Comparison of ENCODE assay signal across 20 cellular contexts in the genomic region with DNA sequence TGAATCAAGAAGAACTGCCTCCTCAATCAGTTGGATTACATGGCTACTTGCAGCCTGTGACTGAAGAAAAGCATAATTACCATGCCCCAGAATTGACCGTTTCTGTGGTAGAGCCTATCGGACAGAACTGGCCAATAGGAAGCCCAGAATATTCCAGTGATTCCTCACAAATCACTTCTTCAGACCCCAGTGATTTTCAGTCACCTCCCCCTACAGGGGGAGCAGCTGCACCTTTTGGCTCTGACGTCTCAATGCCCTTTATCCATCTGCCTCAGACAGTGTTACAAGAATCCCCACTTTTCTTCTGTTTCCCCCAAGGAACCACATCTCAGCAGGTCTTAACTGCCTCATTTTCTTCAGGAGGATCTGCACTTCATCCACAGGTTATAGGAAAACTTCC.
A peak's percentile ranks its signal among the peaks of the same experiment; 100 is the strongest.
DNase-seq lines count a peak whose midpoint lies in the region; ATAC-seq, FAIRE-seq and TF ChIP-seq lines count a peak whose summit lies in the region.
"Had no signal": no experiment of that assay in that cellular context is flagged by ENCODE, and none has a peak within 500 bp of the region (broad histone marks: within the 10 kb centered on the region; RNA-seq: fewer than 3 reads in every experiment).

No MANE protein-coding gene starts in this region.

- peaks cover 9 to 55% of the 10 kb centered on the region in 2 experiments for H3K36me3 ChIP-seq in HepG2 (replicated peaks in 1 of 2; ENCODE audit: control insufficient read depth in 1 of 2, insufficient read depth in 2 of 2, low read length in 2 of 2)
- H3K36me3 ChIP-seq in right lobe of liver = peaks cover 0 to 62% (median 13%) of the 10 kb centered on the region in 4 donors
- H3K36me3 ChIP-seq in Panc1 (ENCODE audit: control insufficient read depth, insufficient read depth, low read length) = peaks cover 37% of the 10 kb centered on the region
- H3K36me3 ChIP-seq: breast epithelium, prostate gland had no signal

- in situ Hi-C loops in HepG2 (cut with HindIII; ENCODE audit: extremely low pct_ligation_motif_present, low pct_unique_long_range_greater_than_20kb) (no loop called here), Panc1 (cut with HindIII; ENCODE audit: low pct_unique_long_range_greater_than_20kb, low sequenced_read_pairs) (no loop called here)

- H4K20me1 ChIP-seq in HepG2 (ENCODE audit: insufficient read depth, low read length) = no peaks in the 10 kb centered on the region

- ATAC-seq in HepG2 = peak; percentile 51
- no peak for ATAC-seq in right lobe of liver
- no peak for ATAC-seq in Panc1
- ATAC-seq: stimulated activated naive CD8-positive, alpha-beta T cell treated with anti-CD3 and anti-CD28 coated beads, Interleukin-15, amount 100 ng/mL, for 72 hours had no signal

- no peak overlapping the region for H2AFZ ChIP-seq in HepG2 (ENCODE audit: low read length)

- TF ChIP-seq RAD21 in HepG2 (CRISPR knock-in tag; IDR thresholded peaks at IDR 0.05) = no peak

- H3K9me3 ChIP-seq in HepG2 (ENCODE audit: low read length) (no peaks in the 10 kb centered on the region), right lobe of liver (no peaks in the 10 kb centered on the region), Panc1 (ENCODE audit: control insufficient read depth, insufficient read depth, low read depth, low read length) (no peaks in the 10 kb centered on the region)
- H3K9me3 ChIP-seq: breast epithelium, prostate gland had no signal

- H3K27me3 ChIP-seq in HepG2 (ENCODE audit: control insufficient read depth in 1 of 2, insufficient read depth in 2 of 2, low read length in 2 of 2) = no peaks in the 10 kb centered on the region
- H3K27me3 ChIP-seq in right lobe of liver = no peaks in the 10 kb centered on the region
- H3K27me3 ChIP-seq in Panc1 (ENCODE audit: control insufficient read depth, insufficient read depth, low read length) = no peaks in the 10 kb centered on the region
- H3K27me3 ChIP-seq: breast epithelium had no signal

- TF ChIP-seq EP300 in HepG2 (IDR thresholded peaks at IDR 0.05; ENCODE audit: low read depth in 2 of 2, low read length in 2 of 2) (no peak), HepG2 (CRISPR knock-in tag; IDR thresholded peaks at IDR 0.05; ENCODE audit: borderline replicate concordance) (no peak)

- H3K27ac ChIP-seq in HepG2 (ENCODE audit: extremely low read length, insufficient read depth, low read length) = no peak overlapping the region
- no peak overlapping the region for H3K27ac ChIP-seq in right lobe of liver
- H3K27ac ChIP-seq in Panc1 (ENCODE audit: low read length) = no peak overlapping the region
- no peak overlapping the region for H3K27ac ChIP-seq in coronary artery
- H3K27ac ChIP-seq: breast epithelium, prostate gland had no signal

- H3K4me3 ChIP-seq in HepG2 (replicated peaks in 1 of 3; ENCODE audit: insufficient read depth in 1 of 3, low read depth in 2 of 3, low read length in 3 of 3) (no peak overlapping the region), right lobe of liver (no peak overlapping the region), Panc1 (ENCODE audit: low read depth in 2 of 2, low read length in 2 of 2) (no peak overlapping the region), fibroblast of villous mesenchyme (ENCODE audit: low read depth, low read length) (no peak overlapping the region), coronary artery (no peak overlapping the region)
- H3K4me3 ChIP-seq: breast epithelium, prostate gland had no signal

- CTCF ChIA-PET in HepG2 (lab: Yijun Ruan, JAX; ENCODE audit: low intra/inter-chr PET ratio, low total read pairs) (no interaction called here), Panc1 (lab: Charles Lee) (no interaction called here)

- no peak overlapping the region for H3K4me2 ChIP-seq in HepG2 (ENCODE audit: low read depth, low read length)

- no peak for DNase-seq in HepG2 (ENCODE audit: low spot score)
- DNase-seq in right lobe of liver = no peak
- DNase-seq in Panc1 (ENCODE audit: low read depth, low spot score) = no peak
- DNase-seq in fibroblast of villous mesenchyme (ENCODE audit: low read depth) = no peak
- no peak for DNase-seq in coronary artery (ENCODE audit: low spot score)
- DNase-seq in GM19239 (ENCODE audit: insufficient read length, low spot score) = no peak
- no peak for DNase-seq in kidney tubule cell (ENCODE audit: low spot score)
- no peak for DNase-seq in HUDEP-2 (lab: John Stamatoyannopoulos, UW; ENCODE audit: unreplicated experiment in 76 of 76)
- DNase-seq: activated CD4-positive, CD25-positive, alpha-beta regulatory T cell treated with anti-CD3 and anti-CD28 coated beads, Interleukin-2, amount 50 U/mL, for 72 hours; activated naive CD4-positive, alpha-beta T cell treated with anti-CD3 and anti-CD28 coated beads, Interleukin-2, amount 10 ng/mL, durations not matched to agents 7 days and 5 days; AML-193; effector memory CD4-positive, alpha-beta T cell; GOT3; left ventricle myocardium superior; NCI-H1930; NCI-H524 treated with DMSO at 0.1 percent for 48 hours; RPMI8226; stimulated activated naive CD8-positive, alpha-beta T cell treated with anti-CD3 and anti-CD28 coated beads, Interleukin-15, amount 100 ng/mL, for 72 hours had no signal

- FAIRE-seq in HepG2 (lab: Jason Lieb, UNC) (no peak), GM19239 (lab: Jason Lieb, UNC) (no peak)

- TF ChIP-seq POLR2A in HepG2 (IDR thresholded peaks at IDR 0.05; ENCODE audit: insufficient read depth in 1 of 2, low read depth in 2 of 2, low read length in 2 of 2) = no peak
- no peak for TF ChIP-seq POLR2A in right lobe of liver (IDR thresholded peaks at IDR 0.05)

- H3K79me2 ChIP-seq in HepG2 (ENCODE audit: insufficient read depth, low read length) = no peaks in the 10 kb centered on the region

- peaks cover 12% of the 10 kb centered on the region for H3K4me1 ChIP-seq in HepG2 (ENCODE audit: insufficient read depth, low read length)
- no peaks in the 10 kb centered on the region for H3K4me1 ChIP-seq in right lobe of liver
- H3K4me1 ChIP-seq in Panc1 (ENCODE audit: control insufficient read depth, insufficient read depth, low read length) = no peaks in the 10 kb centered on the region
- H3K4me1 ChIP-seq: breast epithelium, prostate gland had no signal

- 85% methylated on average over 1 of the region's 3 CpGs for WGBS in HepG2 (ENCODE audit: low lambda C conversion rate)
- 57% methylated on average over 1 of the region's 3 CpGs for WGBS in right lobe of liver (ENCODE audit: insufficient coverage, low coverage, low lambda C conversion rate, missing lambda C conversion rate)

- H3K9ac ChIP-seq in HepG2 (ENCODE audit: insufficient read depth, low read depth, low read length) = no peak overlapping the region

- BruUV-seq in HepG2 (replicated peaks; lab: Mats Ljungman, UMichigan) (no TSS peak), Panc1 (replicated peaks; lab: Mats Ljungman, UMichigan) (no TSS peak)

- intact Hi-C loops in HepG2 (cut with micrococcal nuclease; ENCODE audit: unreplicated experiment) = no loop called here
- intact Hi-C loops in right lobe of liver (cut with DNase I) = no loop called here
- intact Hi-C loops in Panc1 (cut with micrococcal nuclease; ENCODE audit: unreplicated experiment) = no loop called here

- POLR2A ChIA-PET in HepG2 (lab: Yijun Ruan, JAX) = no interaction called here
- POLR2A ChIA-PET in Panc1 (lab: Charles Lee) = no interaction called here

- TF ChIP-seq CTCF in HepG2 (CRISPR knock-in tag; IDR thresholded peaks at IDR 0.05) (0 out of 2 replicates have a peak, but pooled peaks have one; percentile 18), right lobe of liver (IDR thresholded peaks at IDR 0.05) (no peak), Panc1 (IDR thresholded peaks at IDR 0.05) (peak; percentile 23), fibroblast of villous mesenchyme (IDR thresholded peaks at IDR 0.05; ENCODE audit: insufficient read depth, low read depth, low read length) (peak; percentile 21), coronary artery (IDR thresholded peaks at IDR 0.05) (no peak)

TF ChIP-seq in HepG2, 621 proteins besides CTCF, POLR2A, EP300 and RAD21:
- no peak for TF ChIP-seq ONECUT2 (CRISPR knock-in tag; IDR thresholded peaks at IDR 0.05)
- no peak for TF ChIP-seq ZNF562 (CRISPR knock-in tag; IDR thresholded peaks at IDR 0.05; ENCODE audit: borderline replicate concordance)
- no peak for TF ChIP-seq NCOR1 (IDR thresholded peaks at IDR 0.05; ENCODE audit: borderline replicate concordance, low read length)
- TF ChIP-seq NFKBIZ (CRISPR knock-in tag; IDR thresholded peaks at IDR 0.05) = no peak
- no peak for TF ChIP-seq RBM39 (IDR thresholded peaks at IDR 0.05; ENCODE audit: low read depth, low read length, poor library complexity, severe bottlenecking)

Comparison
In these comparisons a context has a peak if more than half of its experiments do, and no peak if none do; other contexts are left out.
1. CTCF ChIP-seq: peak in HepG2 (single experiment), Panc1 (single experiment) and fibroblast of villous mesenchyme (single experiment); none in right lobe of liver (0 of 4) and coronary artery (single experiment).